Comparison of ENCODE assay signal across 11 cellular contexts in genomic region chr6:44966449-44967091, GRCh38.
DNase-seq lines count a peak whose midpoint lies in the region; ATAC-seq, FAIRE-seq and TF ChIP-seq lines count a peak whose summit lies in the region.
"Had no signal": no experiment of that assay in that cellular context is flagged by ENCODE, and none has a peak within 500 bp of the region (broad histone marks: within the 10 kb centered on the region; RNA-seq: fewer than 3 reads in every experiment).

No MANE protein-coding gene starts in this region.

- H3K27me3 ChIP-seq in left lung = no peaks in the 10 kb centered on the region
- H3K27me3 ChIP-seq: Peyer's patch had no signal

- H3K27ac ChIP-seq in left lung = no peak overlapping the region
- H3K27ac ChIP-seq in kidney (ENCODE audit: low read depth in 2 of 2, low read length in 2 of 2) = no peak overlapping the region
- H3K27ac ChIP-seq: Peyer's patch had no signal

- H3K9me3 ChIP-seq in left lung (peaks cover 0 to 1% of the 10 kb centered on the region in 2 donors), kidney (ENCODE audit: control insufficient read depth in 1 of 2, low read length in 2 of 2) (no peaks in the 10 kb centered on the region)
- H3K9me3 ChIP-seq: Peyer's patch had no signal

- no peak for TF ChIP-seq CTCF in D721Med (IDR thresholded peaks at IDR 0.05; ENCODE audit: insufficient read depth, missing control alignments)
- TF ChIP-seq CTCF in astrocyte of the spinal cord (IDR thresholded peaks at IDR 0.05; ENCODE audit: low read depth, low read length) = no peak
- no peak for TF ChIP-seq CTCF in left lung (IDR thresholded peaks at IDR 0.05)
- TF ChIP-seq CTCF in kidney (IDR thresholded peaks at IDR 0.05; ENCODE audit: borderline replicate concordance, extremely low read depth, insufficient read depth) = no peak

- DNase-seq in D721Med (ENCODE audit: insufficient read length, low spot score) (no peak), M059J (ENCODE audit: low read depth) (peak; percentile 88), astrocyte of the spinal cord (ENCODE audit: low read depth, low spot score) (peak; percentile 63), left lung (no peak), HT-29 (ENCODE audit: low spot score) (no peak), kidney (no peak)
- no peak for DNase-seq in activated CD4-positive, alpha-beta T cell treated with anti-CD3 and anti-CD28 coated beads, Interleukin-2, amount 50 U/mL, for 4 hours
- DNase-seq: NCI-H1048, nucleus accumbens, Peyer's patch had no signal

- H3K4me1 ChIP-seq in left lung (no peaks in the 10 kb centered on the region), kidney (ENCODE audit: control insufficient read depth in 1 of 2, insufficient read depth in 1 of 2, low read depth in 1 of 2, low read length in 2 of 2) (no peaks in the 10 kb centered on the region)
- H3K4me1 ChIP-seq: Peyer's patch had no signal

- no peak overlapping the region for H3K9ac ChIP-seq in kidney (ENCODE audit: low read length in 2 of 2)

- peak; percentile 25 for ATAC-seq in left lung
- no peak for ATAC-seq in HG02571 (IDR thresholded peaks at IDR 0.05; ENCODE audit: unreplicated experiment)

- no peaks in the 10 kb centered on the region for H3K36me3 ChIP-seq in left lung
- H3K36me3 ChIP-seq in kidney (ENCODE audit: control insufficient read depth in 1 of 2, insufficient read depth in 2 of 2, low read length in 2 of 2) = no peaks in the 10 kb centered on the region
- H3K36me3 ChIP-seq: Peyer's patch had no signal

- intact Hi-C loops in left lung (cut with DNase I) (no loop called here), kidney (cut with DNase I) (no loop called here)

- in situ Hi-C loops in astrocyte of the spinal cord (cut with HindIII; ENCODE audit: low sequenced_read_pairs) = no loop called here

- H3K4me3 ChIP-seq in astrocyte of the spinal cord (ENCODE audit: low read depth, low read length) = no peak overlapping the region
- H3K4me3 ChIP-seq in left lung = no peak overlapping the region
- H3K4me3 ChIP-seq in kidney (ENCODE audit: low read length in 2 of 2) = no peak overlapping the region
- H3K4me3 ChIP-seq: Peyer's patch had no signal

- FAIRE-seq in D721Med (lab: Jason Lieb, UNC) = peak; percentile 77
- FAIRE-seq in kidney (lab: Jason Lieb, UNC) = no peak

Comparison
In these comparisons a context has a peak if more than half of its experiments do, and no peak if none do; other contexts are left out.
1. DNase-seq: peak in M059J (single experiment) and astrocyte of the spinal cord (single experiment); none in D721Med (single experiment), left lung (0 of 2), HT-29 (single experiment), kidney (single experiment) and activated CD4-positive, alpha-beta T cell treated with anti-CD3 and anti-CD28 coated beads, Interleukin-2, amount 50 U/mL, for 4 hours (0 of 2).